Comparison of ENCODE assay signal across 17 cellular contexts in the genomic region with DNA sequence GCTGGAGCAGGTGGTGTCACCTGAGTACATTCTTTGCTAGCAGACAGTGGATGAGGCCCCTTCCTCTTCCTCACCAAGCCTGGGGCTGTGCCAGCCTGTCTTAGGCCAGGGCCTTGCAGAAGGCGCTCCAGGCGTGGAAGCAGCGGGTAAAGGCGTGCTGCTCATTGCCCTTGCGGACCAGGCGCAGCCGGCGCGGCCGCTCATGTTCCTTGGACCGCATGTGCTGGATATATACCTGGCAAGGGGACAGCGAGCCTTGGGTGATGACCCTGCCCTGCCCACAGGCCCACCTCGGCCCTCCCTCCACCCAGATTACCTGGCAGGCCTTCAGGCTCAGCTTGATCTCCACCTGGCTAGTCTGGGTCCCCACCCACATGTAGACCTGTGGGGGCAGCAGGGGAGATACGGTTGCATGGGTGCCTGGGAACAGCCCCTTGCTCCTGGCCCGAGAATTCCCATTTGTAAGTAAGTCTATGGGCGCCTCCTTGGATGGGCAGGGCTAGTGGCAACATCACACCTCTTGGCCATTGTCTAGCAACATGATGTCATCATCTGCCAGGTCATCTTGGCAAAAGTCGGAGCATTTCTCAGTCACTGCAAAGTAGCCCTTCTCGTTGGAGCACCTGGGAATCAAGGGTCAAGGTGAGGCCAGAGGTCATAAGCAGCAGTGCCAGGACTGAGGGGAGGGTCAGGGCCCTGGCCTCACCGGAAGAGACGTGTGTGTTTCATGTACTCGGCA.
"Had no signal": no experiment of that assay in that cellular context is flagged by ENCODE, and none has a peak within 500 bp of the region (broad histone marks: within the 10 kb centered on the region; RNA-seq: fewer than 3 reads in every experiment).

No MANE protein-coding gene starts in this region.

- H3K9me3 Mint-ChIP-seq: activated naive CD4-positive, alpha-beta T cell treated with anti-CD3 and anti-CD28 coated beads, Interleukin-2, amount 50 U/mL, for 24 hours; activated T-cell treated with anti-CD3 and anti-CD28 coated beads, Interleukin-2, amount 50 U/mL, for 72 hours; dendritic cell treated with granulocyte-macrophage colony-stimulating factor and Interleukin-4, amounts not matched to agents 40 ng/mL and 50 ng/mL, for 4 days; stimulated activated memory B cell treated with anti-CD40 and anti-IgM and Interleukin-4, amounts not matched to agents 10 μg/mL and 1 μg/mL and 100 μg/mL, for 72 hours; type B pancreatic cell had no signal

- H3K4me3 Mint-ChIP-seq: activated naive CD4-positive, alpha-beta T cell treated with anti-CD3 and anti-CD28 coated beads, Interleukin-2, amount 50 U/mL, for 24 hours; activated T-cell treated with anti-CD3 and anti-CD28 coated beads, Interleukin-2, amount 50 U/mL, for 72 hours; dendritic cell treated with granulocyte-macrophage colony-stimulating factor and Interleukin-4, amounts not matched to agents 40 ng/mL and 50 ng/mL, for 4 days; naive thymus-derived CD4-positive, alpha-beta T cell; stimulated activated memory B cell treated with anti-CD40 and anti-IgM and Interleukin-4, amounts not matched to agents 10 μg/mL and 1 μg/mL and 100 μg/mL, for 72 hours; type B pancreatic cell had no signal

- DNase-seq: activated CD4-positive, alpha-beta T cell treated with anti-CD3 and anti-CD28 coated beads for 1 hour; activated effector memory CD4-positive, alpha-beta T cell treated with anti-CD3 and anti-CD28 coated beads, Interleukin-2, amount 50 U/mL, for 16 hours; activated T-cell treated with anti-CD3 and anti-CD28 coated beads, Interleukin-2, amount 50 U/mL, for 72 hours; effector memory CD4-positive, alpha-beta T cell; foreskin fibroblast; mesenchymal stem cell; naive thymus-derived CD4-positive, alpha-beta T cell; sigmoid colon; stimulated activated CD4-positive, alpha-beta T cell treated with anti-CD3 and anti-CD28 coated beads, Interleukin-4, amount 100 ng/mL, for 4 hours; T1000; testis had no signal

- H3K27ac Mint-ChIP-seq: activated naive CD4-positive, alpha-beta T cell treated with anti-CD3 and anti-CD28 coated beads, Interleukin-2, amount 50 U/mL, for 24 hours; activated T-cell treated with anti-CD3 and anti-CD28 coated beads, Interleukin-2, amount 50 U/mL, for 72 hours; naive thymus-derived CD4-positive, alpha-beta T cell; stimulated activated memory B cell treated with anti-CD40 and anti-IgM and Interleukin-4, amounts not matched to agents 10 μg/mL and 1 μg/mL and 100 μg/mL, for 72 hours; type B pancreatic cell had no signal

- H3K4me3 ChIP-seq: ascending aorta, sigmoid colon, testis had no signal

- H3K9me3 ChIP-seq: ascending aorta, sigmoid colon, testis had no signal

- ATAC-seq: activated T-cell treated with anti-CD3 and anti-CD28 coated beads, Interleukin-2, amount 50 U/mL, for 72 hours; naive thymus-derived CD4-positive, alpha-beta T cell; stimulated activated memory B cell treated with anti-CD40 and anti-IgM and Interleukin-4, amounts not matched to agents 10 μg/mL and 1 μg/mL and 100 μg/mL, for 72 hours had no signal

- H3K27me3 ChIP-seq: ascending aorta, sigmoid colon, testis had no signal

- H3K27me3 Mint-ChIP-seq: activated naive CD4-positive, alpha-beta T cell treated with anti-CD3 and anti-CD28 coated beads, Interleukin-2, amount 50 U/mL, for 24 hours; dendritic cell treated with granulocyte-macrophage colony-stimulating factor and Interleukin-4, amounts not matched to agents 40 ng/mL and 50 ng/mL, for 4 days; naive thymus-derived CD4-positive, alpha-beta T cell; stimulated activated memory B cell treated with anti-CD40 and anti-IgM and Interleukin-4, amounts not matched to agents 10 μg/mL and 1 μg/mL and 100 μg/mL, for 72 hours; type B pancreatic cell had no signal

- H3K27ac ChIP-seq: ascending aorta, sigmoid colon, testis, VCaP had no signal
